13 cellular contexts compared by ENCODE assay signal in genomic region chr4:108141213-108142045, GRCh38. TPM values are rescaled to one million over a fixed set of nuclear protein-coding genes. Genes with fewer than 3 reads are reported as not detected.
DNase-seq lines count a peak whose midpoint lies in the region; ATAC-seq and TF ChIP-seq lines count a peak whose summit lies in the region.
"Had no signal": no experiment of that assay in that cellular context is flagged by ENCODE, and none has a peak within 500 bp of the region (broad histone marks: within the 10 kb centered on the region; RNA-seq: fewer than 3 reads in every experiment).

No MANE protein-coding gene starts in this region.

- H3K23ac ChIP-seq in mesendoderm (ENCODE audit: low read length), result no peak overlapping the region

- H3K36me3 Mint-ChIP-seq in T-helper 17 cell (ENCODE audit: low read depth), result peaks cover 14% of the 10 kb centered on the region
- H3K36me3 Mint-ChIP-seq in naive thymus-derived CD4-positive, alpha-beta T cell, result peaks cover 12 to 60% (median 24%) of the 10 kb centered on the region in 5 donors

- H3K4me3 Mint-ChIP-seq in T-helper 17 cell, result peak overlapping the region; percentile 77
- peak overlapping the region; percentile 79 to 91 (median 84) for H3K4me3 Mint-ChIP-seq in naive thymus-derived CD4-positive, alpha-beta T cell
- H3K4me3 Mint-ChIP-seq: H9 had no signal

- H2BK120ac ChIP-seq in mesendoderm (ENCODE audit: low read depth, low read length), result no peak overlapping the region

- intact Hi-C loops in naive thymus-derived CD4-positive, alpha-beta T cell (cut with micrococcal nuclease), result loop anchor here (1.0 to 2.0 kb wide), 5 partner anchors 15 to 69 kb away; no protein-coding TSS in a partner anchor
- intact Hi-C loops in esophagus muscularis mucosa (cut with DNase I), result no loop called here

- H3K9ac ChIP-seq in mesendoderm (ENCODE audit: low read length), result no peak overlapping the region

- H3K27me3 ChIP-seq in naive thymus-derived CD4-positive, alpha-beta T cell (ENCODE audit: control insufficient read depth in 2 of 2, insufficient read depth in 2 of 2, low read length in 2 of 2), result no peaks in the 10 kb centered on the region
- H3K27me3 ChIP-seq in esophagus muscularis mucosa (no peaks in the 10 kb centered on the region), mesendoderm (ENCODE audit: insufficient read depth, low read length, poor library complexity) (no peaks in the 10 kb centered on the region)

- ATAC-seq in HG02678 (IDR thresholded peaks at IDR 0.05; ENCODE audit: unreplicated experiment) (peak; percentile 48), T-helper 17 cell (no peak)
- ATAC-seq in naive thymus-derived CD4-positive, alpha-beta T cell, result no peak

- TF ChIP-seq CTCF in esophagus muscularis mucosa (IDR thresholded peaks at IDR 0.05), result no peak

- CTCF ChIA-PET in naive thymus-derived CD4-positive, alpha-beta T cell (lab: Charles Lee), result interaction anchor here (1.0 to 1.1 kb wide), 2 partner anchors 11 to 17 kb away, joined by 3 to 5 read pairs; no protein-coding TSS in a partner anchor

- no peak overlapping the region for H2BK15ac ChIP-seq in mesendoderm (replicated peaks; ENCODE audit: low read depth)

- no peaks in the 10 kb centered on the region for H3K9me3 Mint-ChIP-seq in naive thymus-derived CD4-positive, alpha-beta T cell
- H3K9me3 Mint-ChIP-seq: H9 had no signal

- no peak overlapping the region for H3K4me2 ChIP-seq in mesendoderm (ENCODE audit: low read length)

- H3K4ac ChIP-seq in mesendoderm (ENCODE audit: low read depth, low read length), result no peak overlapping the region

- no peak overlapping the region for H4K5ac ChIP-seq in mesendoderm (ENCODE audit: low read length)

- POLR2A ChIA-PET in naive thymus-derived CD4-positive, alpha-beta T cell (lab: Charles Lee), result interaction anchor here (0.8 to 21.9 kb wide), 9 partner anchors 10 to 105 kb away, joined by 3 to 400 read pairs (median 22); partner anchors contain the start of gene LEF1

- peak overlapping the region; percentile 85 for H3K27ac Mint-ChIP-seq in T-helper 17 cell
- peak overlapping the region; percentile 85 to 98 (median 95) for H3K27ac Mint-ChIP-seq in naive thymus-derived CD4-positive, alpha-beta T cell
- H3K27ac Mint-ChIP-seq: H9 had no signal

- peaks cover 62% of the 10 kb centered on the region for H3K4me1 Mint-ChIP-seq in T-helper 17 cell
- H3K4me1 Mint-ChIP-seq in naive thymus-derived CD4-positive, alpha-beta T cell, result peaks cover 61 to 99% (median 95%) of the 10 kb centered on the region in 7 donors

- H2AK5ac ChIP-seq in mesendoderm (ENCODE audit: low read length), result no peak overlapping the region

- peaks cover 26 to 97% of the 10 kb centered on the region in 2 donors for H3K4me1 ChIP-seq in naive thymus-derived CD4-positive, alpha-beta T cell (ENCODE audit: control insufficient read depth in 2 of 2, insufficient read depth in 2 of 2, low read length in 2 of 2)
- H3K4me1 ChIP-seq in esophagus muscularis mucosa (no peaks in the 10 kb centered on the region), mesendoderm (ENCODE audit: control insufficient read depth, low read depth, low read length) (no peaks in the 10 kb centered on the region)

- H3K9me3 ChIP-seq in T-helper 17 cell (ENCODE audit: control insufficient read depth, low read length, poor library complexity, severe bottlenecking) (no peaks in the 10 kb centered on the region), esophagus muscularis mucosa (no peaks in the 10 kb centered on the region)
- no peaks in the 10 kb centered on the region for H3K9me3 ChIP-seq in naive thymus-derived CD4-positive, alpha-beta T cell (ENCODE audit: control insufficient read depth in 2 of 3, low read length in 3 of 3)

- peaks cover 0 to 14% (median 6%) of the 10 kb centered on the region in 3 experiments for H3K36me3 ChIP-seq in naive thymus-derived CD4-positive, alpha-beta T cell (ENCODE audit: control insufficient read depth in 2 of 3, insufficient read depth in 3 of 3, low read length in 3 of 3)
- no peaks in the 10 kb centered on the region for H3K36me3 ChIP-seq in esophagus muscularis mucosa
- no peaks in the 10 kb centered on the region for H3K36me3 ChIP-seq in mesendoderm (ENCODE audit: control insufficient read depth, insufficient read depth, low read length)

- H3K79me2 ChIP-seq in mesendoderm (ENCODE audit: control insufficient read depth, insufficient read depth, low read length), result no peaks in the 10 kb centered on the region

- H3K79me1 ChIP-seq in mesendoderm (ENCODE audit: low read length), result no peaks in the 10 kb centered on the region

- H2BK5ac ChIP-seq in mesendoderm (ENCODE audit: low read length), result no peak overlapping the region

- H3K27ac ChIP-seq in naive thymus-derived CD4-positive, alpha-beta T cell (ENCODE audit: low read depth, low read length), result peak overlapping the region; percentile 81
- H3K27ac ChIP-seq in esophagus muscularis mucosa (replicated peaks in 1 of 4), result no peak overlapping the region
- no peak overlapping the region for H3K27ac ChIP-seq in mesendoderm (ENCODE audit: low read depth, low read length)
- H3K27ac ChIP-seq: 22Rv1 had no signal

- TF ChIP-seq POLR2A in esophagus muscularis mucosa (IDR thresholded peaks at IDR 0.05; ENCODE audit: low read depth), result no peak

- no peak for TF ChIP-seq EP300 in esophagus muscularis mucosa (IDR thresholded peaks at IDR 0.05)

- DNase-seq in NCI-H1436 (lab: John Stamatoyannopoulos, UW) (peak; percentile 46), NCI-H1436 treated with DMSO at 0.1 percent for 48 hours (lab: John Stamatoyannopoulos, UW) (no peak), T-helper 17 cell (no peak), esophagus muscularis mucosa (ENCODE audit: extremely low spot score) (no peak), mesendoderm (no peak), HPDE6-E6E7 (ENCODE audit: extremely low spot score) (no peak)
- DNase-seq in naive thymus-derived CD4-positive, alpha-beta T cell, result peak in 1 of 9 donors; percentile 53
- DNase-seq: amniotic stem cell, H9, NCI-H1048 had no signal

- no peak overlapping the region for H3K56ac ChIP-seq in mesendoderm (ENCODE audit: low read length)

- peaks cover 4% of the 10 kb centered on the region for H3K27me3 Mint-ChIP-seq in T-helper 17 cell
- no peaks in the 10 kb centered on the region for H3K27me3 Mint-ChIP-seq in naive thymus-derived CD4-positive, alpha-beta T cell

- H3K4me3 ChIP-seq in naive thymus-derived CD4-positive, alpha-beta T cell (ENCODE audit: low read length), result peak overlapping the region; percentile 38
- no peak overlapping the region for H3K4me3 ChIP-seq in esophagus muscularis mucosa
- no peak overlapping the region for H3K4me3 ChIP-seq in mesendoderm (ENCODE audit: low read length)

- 84% methylated on average over 12 of the region's 12 CpGs for whole genome bisulfite sequencing in esophagus muscularis mucosa
- WGBS in mesendoderm (ENCODE audit: extremely low coverage, insufficient coverage, low lambda C conversion rate), result no CpG with 5 or more reads among the region's 12 CpGs

- H4K8ac ChIP-seq in mesendoderm (ENCODE audit: low read depth, low read length), result no peak overlapping the region

- no peak overlapping the region for H3K18ac ChIP-seq in mesendoderm (ENCODE audit: low read length)

RNA-seq across cellular contexts. Expression of gene LEF1, which starts 27.3 kb away (rescaled TPM):
- total RNA-seq in T-helper 17 cell (100 to 1,000 TPM; 236 to 319 TPM), esophagus muscularis mucosa (1 to 10 TPM in 2 of 4 donors, under 1 TPM in 2; 0.42 to 3.6 (median 1.9) TPM)
- 100 to 1,000 TPM; 270 to 830 (median 674) TPM for total RNA-seq in naive thymus-derived CD4-positive, alpha-beta T cell
- 100 to 1,000 TPM; 637 to 928 TPM for polyA plus RNA-seq in naive thymus-derived CD4-positive, alpha-beta T cell
- 12.4 TPM for polyA plus RNA-seq in mesendoderm (2013, experiment 1 of 2)
- polyA plus RNA-seq in mesendoderm (2013, experiment 2 of 2), result 11.0 TPM
- total RNA-seq: G401 had no signal

Comparison
In these comparisons a context has a peak if more than half of its experiments do, and no peak if none do; other contexts are left out.
1. RNA of gene LEF1, which starts 27.3 kb away (total RNA-seq): 270 to 830 TPM in naive thymus-derived CD4-positive, alpha-beta T cell and 236 to 319 TPM in T-helper 17 cell; 0.42 to 3.6 TPM in esophagus muscularis mucosa; every median in the first group is over 10 times any median in the second.